ENCODE assay signal across 8 cellular contexts in the genomic region with DNA sequence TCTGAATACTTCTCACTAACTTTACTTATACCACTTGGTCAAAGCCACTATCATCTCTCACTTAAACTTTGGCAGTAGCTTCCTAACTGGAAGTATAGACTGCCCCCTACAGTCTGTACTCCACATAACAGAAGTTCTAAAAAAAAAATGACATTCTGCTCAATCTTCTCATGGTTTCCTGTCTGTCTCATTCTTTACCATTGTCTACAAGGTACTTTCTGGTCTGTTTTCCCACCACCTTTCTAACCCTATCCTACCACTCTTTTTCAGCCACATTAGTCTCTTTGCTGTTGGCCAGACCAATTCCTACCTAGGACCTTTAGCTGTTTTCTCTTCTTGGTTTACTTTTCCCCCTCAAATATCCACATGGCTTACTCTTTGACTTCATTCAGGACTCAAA. TPM values are rescaled to one million over a fixed set of nuclear protein-coding genes. Genes with fewer than 3 reads are reported as not detected.
A peak's percentile ranks its signal among the peaks of the same experiment; 100 is the strongest.
DNase-seq lines count a peak whose midpoint lies in the region; ATAC-seq and TF ChIP-seq lines count a peak whose summit lies in the region.

No MANE protein-coding gene starts in this region.

- H3K36me3 ChIP-seq in body of pancreas (replicated peaks in 1 of 2; ENCODE audit: insufficient read depth in 1 of 2, low read depth in 2 of 2): peaks cover 6 to 21% of the 10 kb centered on the region in 2 donors
- no peaks in the 10 kb centered on the region for H3K36me3 ChIP-seq in uterus

- TF ChIP-seq POLR2A in body of pancreas (IDR thresholded peaks at IDR 0.05) (no peak), uterus (IDR thresholded peaks at IDR 0.05) (no peak)

- H3K4me1 ChIP-seq in body of pancreas (peaks cover 14% of the 10 kb centered on the region), uterus (peaks cover 0 to 5% of the 10 kb centered on the region in 2 donors)

- ATAC-seq in HG02759 (IDR thresholded peaks at IDR 0.05; ENCODE audit: unreplicated experiment): peak; percentile 67
- peak; percentile 70 for ATAC-seq in body of pancreas

- H3K9me3 ChIP-seq in body of pancreas (no peaks in the 10 kb centered on the region), uterus (no peaks in the 10 kb centered on the region)

- no peak overlapping the region for H3K4me3 ChIP-seq in body of pancreas
- no peak overlapping the region for H3K4me3 ChIP-seq in uterus

- in situ Hi-C loops in ACHN (cut with HindIII; ENCODE audit: low pct_ligation_motif_present, low pct_unique_long_range_greater_than_20kb, low sequenced_read_pairs): no loop called here

- H3K27ac ChIP-seq in body of pancreas (no peak overlapping the region), uterus (no peak overlapping the region)

- DNase-seq in ACHN (peak; percentile 85), GM04504 (ENCODE audit: low read depth) (peak; percentile 9), NCI-H460 (ENCODE audit: extremely low read depth, low read depth) (peak; percentile 59), body of pancreas (no peak), left kidney (ENCODE audit: low read depth, low spot score) (peak; percentile 62), uterus (no peak), KG1 (lab: John Stamatoyannopoulos, UW) (no peak)

- H3K27me3 ChIP-seq in body of pancreas (no peaks in the 10 kb centered on the region), uterus (no peaks in the 10 kb centered on the region)

- intact Hi-C loops in body of pancreas (cut with DNase I) (no loop called here), uterus (cut with DNase I; ENCODE audit: low total_unique reads) (no loop called here)

- TF ChIP-seq CTCF in body of pancreas (IDR thresholded peaks at IDR 0.05) (peak in 6 of 7 experiments; percentile 48 to 74 (median 61)), uterus (IDR thresholded peaks at IDR 0.05) (peak in 3 of 4 experiments; percentile 14 to 35 (median 16))

RNA-seq across cellular contexts. Expression of gene CPSF6, which starts 14.7 kb away (rescaled TPM):
- 58.7 and 91.7 TPM in 2 replicates for total RNA-seq in NCI-H460 (2014; rRNA removed; shearing (Covaris generic))
- 99.5 and 177 TPM in 2 replicates for polyA plus RNA-seq in NCI-H460 (2014; cell fraction: nucleus; rRNA removed)
- 10 to 100 TPM; 23.1 to 33.2 TPM for total RNA-seq in body of pancreas
- 100 to 1,000 TPM in 2 of 4 donors, 10 to 100 TPM in 2; 27.7 to 111 (median 72.6) TPM for total RNA-seq in uterus

Comparison
In these comparisons a context has a peak if more than half of its experiments do, and no peak if none do; other contexts are left out.
1. DNase-seq: peak in ACHN (single experiment), GM04504 (single experiment), NCI-H460 (single experiment) and left kidney (single experiment); none in body of pancreas (0 of 4), uterus (0 of 2) and KG1 (single experiment).